In genomic region chr10:60951272-60951724, GRCh38 we compare ENCODE assay signal across 29 cellular contexts. TPM values are rescaled to one million over a fixed set of nuclear protein-coding genes. Genes with fewer than 3 reads are reported as not detected.
A peak's percentile ranks its signal among the peaks of the same experiment; 100 is the strongest.
DNase-seq lines count a peak whose midpoint lies in the region; ATAC-seq, FAIRE-seq and TF ChIP-seq lines count a peak whose summit lies in the region.
"Had no signal": no experiment of that assay in that cellular context is flagged by ENCODE, and none has a peak within 500 bp of the region (broad histone marks: within the 10 kb centered on the region; RNA-seq: fewer than 3 reads in every experiment).

No MANE protein-coding gene starts in this region.

- POLR2A ChIA-PET in activated CD4-positive, alpha-beta memory T cell treated with anti-CD3 and anti-CD28 coated beads for 36 hours (lab: Charles Lee), result no interaction called here

- H2AFZ ChIP-seq in MM.1S (ENCODE audit: low read length), result no peak overlapping the region

- H3K4me3 Mint-ChIP-seq in activated CD4-positive, alpha-beta memory T cell treated with anti-CD3 and anti-CD28 coated beads for 36 hours, result no peak overlapping the region
- no peak overlapping the region for H3K4me3 Mint-ChIP-seq in stimulated activated memory B cell treated with anti-CD40 and anti-IgM and Interleukin-4, amounts not matched to agents 10 μg/mL and 1 μg/mL and 100 μg/mL, for 72 hours
- H3K4me3 Mint-ChIP-seq: activated CD4-positive, alpha-beta T cell treated with anti-CD3 and anti-CD28 coated beads for 36 hours; activated T-cell treated with anti-CD3 and anti-CD28 coated beads, Interleukin-2, amount 50 U/mL, for 4 hours; immature natural killer cell; nephron; stimulated activated naive CD8-positive, alpha-beta T cell treated with anti-CD3 and anti-CD28 coated beads, Interleukin-15, Interleukin-2, amounts not matched to agents 100 ng/mL and 50 ng/mL, for 24 hours; T-helper 17 cell had no signal

- no peaks in the 10 kb centered on the region for H4K20me1 ChIP-seq in MM.1S (ENCODE audit: insufficient read depth, low read length)

- peaks cover 37% of the 10 kb centered on the region for H3K27me3 ChIP-seq in MM.1S (replicated peaks; ENCODE audit: insufficient read depth, low read length)
- H3K27me3 ChIP-seq: adrenal gland, brain microvascular endothelial cell, ovary, thyroid gland had no signal

- H3K27ac ChIP-seq in MM.1S (ENCODE audit: low read length), result no peak overlapping the region
- H3K27ac ChIP-seq: adrenal gland, brain microvascular endothelial cell, C4-2B, ovary, thyroid gland had no signal

- no peaks in the 10 kb centered on the region for H3K4me1 Mint-ChIP-seq in activated CD4-positive, alpha-beta memory T cell treated with anti-CD3 and anti-CD28 coated beads for 36 hours (ENCODE audit: low read depth)
- no peaks in the 10 kb centered on the region for H3K4me1 Mint-ChIP-seq in stimulated activated memory B cell treated with anti-CD40 and anti-IgM and Interleukin-4, amounts not matched to agents 10 μg/mL and 1 μg/mL and 100 μg/mL, for 72 hours
- H3K4me1 Mint-ChIP-seq: nephron had no signal

- peaks cover 29% of the 10 kb centered on the region for H3K27me3 Mint-ChIP-seq in activated CD4-positive, alpha-beta memory T cell treated with anti-CD3 and anti-CD28 coated beads for 36 hours
- peaks cover 11% of the 10 kb centered on the region for H3K27me3 Mint-ChIP-seq in stimulated activated memory B cell treated with anti-CD40 and anti-IgM and Interleukin-4, amounts not matched to agents 10 μg/mL and 1 μg/mL and 100 μg/mL, for 72 hours

- DNase-seq in D721Med (ENCODE audit: insufficient read length, low spot score), result no peak
- DNase-seq in EH (ENCODE audit: low read depth), result peak; percentile 1
- peak; percentile 83 for DNase-seq in NCI-H82 (lab: John Stamatoyannopoulos, UW)
- no peak for DNase-seq in left colon
- DNase-seq in activated CD4-positive, alpha-beta memory T cell treated with anti-CD3 and anti-CD28 coated beads for 36 hours, result no peak
- no peak for DNase-seq in MM.1S
- DNase-seq: activated CD4-positive, alpha-beta T cell treated with anti-CD3 and anti-CD28 coated beads for 36 hours; activated naive CD4-positive, alpha-beta T cell treated with Interleukin-2 at 50 U/mL for 16 hours; activated T-cell treated with anti-CD3 and anti-CD28 coated beads, Interleukin-2, amount 50 U/mL, for 4 hours; adrenal gland; brain microvascular endothelial cell; effector CD8-positive, alpha-beta T cell; foreskin melanocyte; immature natural killer cell; NCI-H1930; NCI-H446; ovary; SK-N-SH; T-helper 17 cell; thyroid gland had no signal

- H3K79me2 ChIP-seq in MM.1S (ENCODE audit: low read length), result no peaks in the 10 kb centered on the region

- H3K36me3 ChIP-seq in MM.1S (replicated peaks; ENCODE audit: insufficient read depth, low read length), result no peaks in the 10 kb centered on the region
- H3K36me3 ChIP-seq: adrenal gland, brain microvascular endothelial cell, ovary, thyroid gland had no signal

- FAIRE-seq in D721Med (lab: Jason Lieb, UNC), result peak; percentile 98
- FAIRE-seq: G401.6 had no signal

- ATAC-seq in left colon (peak; percentile 48), GM21423 (IDR thresholded peaks at IDR 0.05; ENCODE audit: unreplicated experiment) (no peak)
- no peak for ATAC-seq in stimulated activated memory B cell treated with anti-CD40 and anti-IgM and Interleukin-4, amounts not matched to agents 10 μg/mL and 1 μg/mL and 100 μg/mL, for 72 hours
- ATAC-seq: activated CD4-positive, alpha-beta T cell treated with anti-CD3 and anti-CD28 coated beads for 36 hours; activated T-cell treated with anti-CD3 and anti-CD28 coated beads, Interleukin-2, amount 50 U/mL, for 4 hours; esophagus mucosa; sciatic nerve; T-helper 17 cell had no signal

- no peaks in the 10 kb centered on the region for H3K9me2 ChIP-seq in MM.1S (replicated peaks; ENCODE audit: insufficient read depth, low read length)
- H3K9me2 ChIP-seq: SK-N-SH had no signal

- no peak overlapping the region for H3K27ac Mint-ChIP-seq in activated CD4-positive, alpha-beta memory T cell treated with anti-CD3 and anti-CD28 coated beads for 36 hours
- H3K27ac Mint-ChIP-seq in stimulated activated memory B cell treated with anti-CD40 and anti-IgM and Interleukin-4, amounts not matched to agents 10 μg/mL and 1 μg/mL and 100 μg/mL, for 72 hours, result no peak overlapping the region
- H3K27ac Mint-ChIP-seq: activated CD4-positive, alpha-beta T cell treated with anti-CD3 and anti-CD28 coated beads for 36 hours; immature natural killer cell; nephron; stimulated activated naive CD8-positive, alpha-beta T cell treated with anti-CD3 and anti-CD28 coated beads, Interleukin-15, Interleukin-2, amounts not matched to agents 100 ng/mL and 50 ng/mL, for 24 hours; T-helper 17 cell had no signal

- H3K36me3 Mint-ChIP-seq in activated CD4-positive, alpha-beta memory T cell treated with anti-CD3 and anti-CD28 coated beads for 36 hours, result no peaks in the 10 kb centered on the region
- H3K36me3 Mint-ChIP-seq in stimulated activated memory B cell treated with anti-CD40 and anti-IgM and Interleukin-4, amounts not matched to agents 10 μg/mL and 1 μg/mL and 100 μg/mL, for 72 hours, result no peaks in the 10 kb centered on the region
- H3K36me3 Mint-ChIP-seq: immature natural killer cell had no signal

- no peaks in the 10 kb centered on the region for H3K9me3 ChIP-seq in MM.1S (replicated peaks; ENCODE audit: insufficient read depth, low read length)
- H3K9me3 ChIP-seq: adrenal gland, ovary, SK-N-SH, thyroid gland had no signal

- H3K4me1 ChIP-seq in MM.1S (ENCODE audit: low read length), result peaks cover 8% of the 10 kb centered on the region; the same call in 1 of the 2 replicates
- H3K4me1 ChIP-seq: adrenal gland, thyroid gland had no signal

- no peak overlapping the region for H3K4me3 ChIP-seq in MM.1S (ENCODE audit: low read length)
- H3K4me3 ChIP-seq: adrenal gland, ovary, thyroid gland had no signal

- H3K9ac ChIP-seq in MM.1S (ENCODE audit: low read length), result no peak overlapping the region
- H3K9ac ChIP-seq: SK-N-SH had no signal

- intact Hi-C loops in left colon (cut with DNase I, micrococcal nuclease), result no loop called here
- intact Hi-C loops in activated CD4-positive, alpha-beta memory T cell treated with anti-CD3 and anti-CD28 coated beads for 36 hours (cut with micrococcal nuclease), result no loop called here

- no peaks in the 10 kb centered on the region for H3K9me3 Mint-ChIP-seq in activated CD4-positive, alpha-beta memory T cell treated with anti-CD3 and anti-CD28 coated beads for 36 hours
- H3K9me3 Mint-ChIP-seq in stimulated activated memory B cell treated with anti-CD40 and anti-IgM and Interleukin-4, amounts not matched to agents 10 μg/mL and 1 μg/mL and 100 μg/mL, for 72 hours, result no peaks in the 10 kb centered on the region
- H3K9me3 Mint-ChIP-seq: activated T-cell treated with anti-CD3 and anti-CD28 coated beads, Interleukin-2, amount 50 U/mL, for 4 hours; immature natural killer cell; nephron; stimulated activated naive CD8-positive, alpha-beta T cell treated with anti-CD3 and anti-CD28 coated beads, Interleukin-15, Interleukin-2, amounts not matched to agents 100 ng/mL and 50 ng/mL, for 24 hours had no signal

- no peaks in the 10 kb centered on the region; the same call in 1 of the 2 replicates for H3F3A ChIP-seq in MM.1S (ENCODE audit: insufficient read depth, low read length)

- CTCF ChIA-PET in activated CD4-positive, alpha-beta memory T cell treated with anti-CD3 and anti-CD28 coated beads for 36 hours (lab: Charles Lee), result interaction anchor here (1.2 kb wide), 1 partner anchor 14 kb away, joined by 4 read pairs; no protein-coding TSS in a partner anchor

- TF ChIP-seq CTCF in D721Med (IDR thresholded peaks at IDR 0.05; ENCODE audit: insufficient read depth, missing control alignments) (no peak), MM.1S (IDR thresholded peaks at IDR 0.05; ENCODE audit: low read length) (no peak)

- H3K4me2 ChIP-seq in MM.1S (ENCODE audit: low read depth, low read length), result no peak overlapping the region
- H3K4me2 ChIP-seq: SK-N-SH had no signal

RNA-seq across cellular contexts. Expression of gene RHOBTB1, which starts 7.3 kb away (rescaled TPM):
- 1 to 10 TPM; 4.3 to 7.6 TPM for total RNA-seq in left colon
- total RNA-seq in activated CD4-positive, alpha-beta memory T cell treated with anti-CD3 and anti-CD28 coated beads for 36 hours, result not detected
- total RNA-seq: activated CD8-positive, alpha-beta memory T cell treated with anti-CD3 and anti-CD28 coated beads for 36 hours had no signal

Comparison
In these comparisons a context has a peak if more than half of its experiments do, and no peak if none do; other contexts are left out.
1. DNase-seq: peak in EH (single experiment) and NCI-H82 (single experiment); none in D721Med (single experiment), left colon (0 of 2), activated CD4-positive, alpha-beta memory T cell treated with anti-CD3 and anti-CD28 coated beads for 36 hours (single experiment) and MM.1S (single experiment).
2. RNA of gene RHOBTB1, which starts 7.3 kb away (total RNA-seq): 4.3 to 7.6 TPM in left colon; not detected in activated CD4-positive, alpha-beta memory T cell treated with anti-CD3 and anti-CD28 coated beads for 36 hours; every median in the first group is over 4 times any median in the second.